ENCODE assay signal across 7 cellular contexts in the genomic region with DNA sequence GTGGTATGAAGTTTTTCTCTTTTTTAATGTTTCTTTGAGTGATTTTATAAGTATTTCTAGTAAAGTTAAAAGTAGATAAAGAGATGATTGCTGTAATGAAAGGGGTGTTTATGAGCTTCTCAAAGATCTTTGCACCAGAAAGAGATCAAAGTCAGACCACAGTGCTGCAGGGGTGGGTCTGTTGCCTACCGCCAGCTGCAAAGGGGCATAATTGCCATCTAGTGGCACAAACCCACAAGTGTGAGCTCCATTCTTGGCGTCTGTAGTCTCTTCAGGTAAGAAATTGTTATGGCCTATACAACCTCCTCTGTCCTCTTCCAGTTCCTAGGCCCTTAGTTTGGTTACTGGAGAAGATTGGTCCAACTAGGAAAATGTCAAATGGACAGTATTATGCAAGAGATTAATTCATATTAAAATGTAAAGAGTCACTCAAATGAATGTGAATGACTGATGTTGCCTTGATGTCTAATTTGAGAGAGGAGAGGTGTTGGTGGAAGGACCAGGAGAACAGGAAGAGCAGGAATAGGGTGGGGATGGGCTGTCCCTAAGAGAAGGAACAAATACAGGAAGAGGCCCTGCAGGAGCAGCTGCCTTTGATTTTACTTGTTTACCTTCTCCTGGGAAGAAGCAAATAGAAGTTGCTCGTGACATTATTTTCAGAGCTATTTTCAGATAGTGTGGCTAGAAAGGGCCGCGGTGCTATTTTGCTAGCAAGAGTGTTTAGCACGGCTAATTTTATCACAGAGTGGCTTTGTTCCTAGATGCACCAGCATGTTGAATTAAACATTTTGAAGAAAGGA. TPM values are rescaled to one million over a fixed set of nuclear protein-coding genes. Genes with fewer than 3 reads are reported as not detected.
DNase-seq lines count a peak whose midpoint lies in the region; ATAC-seq lines count a peak whose summit lies in the region.

No MANE protein-coding gene starts in this region.

- no peak overlapping the region for H3K4me3 Mint-ChIP-seq in immature natural killer cell

- H3K36me3 Mint-ChIP-seq in immature natural killer cell: no peaks in the 10 kb centered on the region

- peak; percentile 61 for ATAC-seq in GM18909 (IDR thresholded peaks at IDR 0.05; ENCODE audit: poor library complexity, unreplicated experiment)
- no peak for ATAC-seq in GM21786 (IDR thresholded peaks at IDR 0.05; ENCODE audit: unreplicated experiment)

- peaks cover 0 to 7% (median 3%) of the 10 kb centered on the region in 3 donors for H3K27me3 Mint-ChIP-seq in immature natural killer cell (ENCODE audit: low read depth in 3 of 3)

- H3K4me1 Mint-ChIP-seq in immature natural killer cell: no peaks in the 10 kb centered on the region

- peak; percentile 98 for DNase-seq in NCI-H146 (lab: John Stamatoyannopoulos, UW)
- DNase-seq in activated T-cell treated with anti-CD3 and anti-CD28 coated beads for 1 hour (ENCODE audit: low read depth): peak; percentile 28
- peak; percentile 7 to 37 (median 33) for DNase-seq in immature natural killer cell
- DNase-seq in stimulated activated naive CD4-positive, alpha-beta T cell (lab: John Stamatoyannopoulos, UW): peak; percentile 16 to 72 (median 53)
- DNase-seq in mesenteric fat pad (ENCODE audit: low spot score): no peak

- H3K27ac Mint-ChIP-seq in immature natural killer cell: peak overlapping the region in 1 of 6 donors; percentile 27

- no peaks in the 10 kb centered on the region for H3K9me3 Mint-ChIP-seq in immature natural killer cell

RNA-seq across cellular contexts. Expression of a gene that starts 53.0 kb away (rescaled TPM):
- polyA plus RNA-seq in immature natural killer cell: 10 to 100 TPM; 11.9 to 26.6 (median 20.0) TPM
- total RNA-seq in mesenteric fat pad: 34.6 TPM
